9 cellular contexts compared by ENCODE assay signal in the genomic region with DNA sequence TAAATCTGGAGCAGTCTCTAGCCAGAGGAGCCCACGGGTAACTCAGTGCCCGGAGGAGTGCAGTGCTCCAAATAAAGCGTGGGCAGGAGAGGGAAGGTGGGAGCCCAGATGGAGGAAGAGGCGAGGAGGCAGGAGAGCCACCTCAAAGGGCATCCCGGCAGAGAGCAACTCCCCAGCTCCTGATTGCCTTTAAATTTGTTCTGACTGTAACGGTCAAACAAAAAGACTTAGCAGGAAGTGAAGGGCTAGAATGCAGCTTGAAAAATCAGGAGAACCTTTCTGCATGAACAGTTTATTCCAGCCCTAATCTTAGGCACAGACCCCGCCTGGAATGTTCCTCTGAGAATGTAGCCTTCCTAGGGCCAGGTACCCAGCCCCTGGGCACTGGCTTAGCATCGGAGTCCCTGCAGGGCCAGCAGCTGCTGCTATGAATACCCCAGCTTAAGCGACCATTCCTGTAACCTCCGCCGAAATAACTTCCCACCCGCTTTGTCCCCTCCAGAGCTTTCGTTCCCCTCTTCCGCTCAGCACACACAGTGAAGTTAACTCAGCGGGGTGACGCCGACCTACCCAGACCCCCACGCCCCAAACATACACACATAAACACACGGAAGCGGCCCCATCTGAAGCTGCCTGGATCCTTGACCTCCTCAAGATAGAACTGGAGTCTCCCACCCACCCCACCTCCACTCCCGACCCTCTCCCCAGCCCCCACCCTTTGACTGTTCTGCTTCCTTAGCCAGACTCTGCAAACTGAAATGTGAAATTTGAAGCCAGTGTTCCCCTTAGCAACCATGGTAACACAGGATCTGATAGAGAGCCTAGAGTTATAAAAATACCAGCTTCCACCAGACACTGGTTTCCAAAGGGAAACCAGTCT.
DNase-seq lines count a peak whose midpoint lies in the region; ATAC-seq and TF ChIP-seq lines count a peak whose summit lies in the region.
"Had no signal": no experiment of that assay in that cellular context is flagged by ENCODE, and none has a peak within 500 bp of the region (broad histone marks: within the 10 kb centered on the region; RNA-seq: fewer than 3 reads in every experiment).

No MANE protein-coding gene starts in this region.

- peaks cover 10% of the 10 kb centered on the region for H3K9me3 ChIP-seq in endodermal cell (ENCODE audit: control insufficient read depth, low read length)

- H3K27me3 ChIP-seq in endodermal cell (ENCODE audit: control insufficient read depth, insufficient read depth, low read length, poor library complexity, severe bottlenecking) = no peaks in the 10 kb centered on the region

- H3K27me3 Mint-ChIP-seq in endodermal cell (ENCODE audit: insufficient read depth) (no peaks in the 10 kb centered on the region), nephron progenitor cell (ENCODE audit: low read depth, poor library complexity) (no peaks in the 10 kb centered on the region)
- H3K27me3 Mint-ChIP-seq: activated naive CD8-positive, alpha-beta T cell had no signal

- peaks cover 21% of the 10 kb centered on the region for H3K4me1 ChIP-seq in endodermal cell (ENCODE audit: control insufficient read depth, insufficient read depth, low read length)

- H3K4me3 ChIP-seq in endodermal cell (ENCODE audit: low read length) = no peak overlapping the region

- DNase-seq in EH (ENCODE audit: low read depth) = peak; percentile 83
- peak; percentile 60 for DNase-seq in NCI-H526 treated with DMSO at 0.1 percent for 48 hours (lab: John Stamatoyannopoulos, UW)
- DNase-seq in endodermal cell = peak; percentile 81
- peak; percentile 66 for DNase-seq in nephron progenitor cell
- no peak for DNase-seq in NCI-H1930 (lab: John Stamatoyannopoulos, UW)
- no peak for DNase-seq in GM20000 (ENCODE audit: low spot score)

- 47 to 55% methylated on average over 11 to 21 of the region's 21 CpGs for WGBS in endodermal cell (ENCODE audit: insufficient coverage in 1 of 2, insufficient read length in 1 of 2), 2 experiments

- H3K36me3 Mint-ChIP-seq in endodermal cell (ENCODE audit: low read depth) (peaks cover 14% of the 10 kb centered on the region), nephron progenitor cell (ENCODE audit: low read depth) (peaks cover 25% of the 10 kb centered on the region)
- H3K36me3 Mint-ChIP-seq: activated naive CD8-positive, alpha-beta T cell had no signal

- H3K9me3 Mint-ChIP-seq in endodermal cell (peaks cover 10% of the 10 kb centered on the region), nephron progenitor cell (peaks cover 26% of the 10 kb centered on the region)

- peak overlapping the region; percentile 94 for H3K27ac ChIP-seq in endodermal cell (ENCODE audit: low read depth, low read length)

- peak overlapping the region; percentile 23 for H3K4me3 Mint-ChIP-seq in endodermal cell
- peak overlapping the region; percentile 85 for H3K4me3 Mint-ChIP-seq in nephron progenitor cell
- H3K4me3 Mint-ChIP-seq: activated naive CD8-positive, alpha-beta T cell had no signal

- H3K4me1 Mint-ChIP-seq in endodermal cell (peaks cover 41% of the 10 kb centered on the region), nephron progenitor cell (peaks cover 85% of the 10 kb centered on the region)

- H3K36me3 ChIP-seq in endodermal cell (ENCODE audit: control insufficient read depth, insufficient read depth, low read length) = no peaks in the 10 kb centered on the region

- H3K9ac ChIP-seq in endodermal cell (ENCODE audit: extremely low read depth, low read length, poor library complexity, severe bottlenecking) = no peak overlapping the region

- TF ChIP-seq CTCF in endodermal cell (conservative IDR thresholded peaks at IDR 0.05) (no peak), nephron progenitor cell (IDR thresholded peaks at IDR 0.05) (no peak), GM20000 (IDR thresholded peaks at IDR 0.05; ENCODE audit: extremely low read depth, missing control alignments) (no peak)

- ATAC-seq in GM19023 (IDR thresholded peaks at IDR 0.05; ENCODE audit: unreplicated experiment) (no peak), HG02938 (IDR thresholded peaks at IDR 0.05; ENCODE audit: unreplicated experiment) (no peak)

- peak overlapping the region; percentile 64 for H3K27ac Mint-ChIP-seq in endodermal cell
- peak overlapping the region; percentile 100 for H3K27ac Mint-ChIP-seq in nephron progenitor cell
- H3K27ac Mint-ChIP-seq: activated naive CD8-positive, alpha-beta T cell had no signal

Comparison
In these comparisons a context has a peak if more than half of its experiments do, and no peak if none do; other contexts are left out.
1. DNase-seq: peak in EH (single experiment), NCI-H526 treated with DMSO at 0.1 percent for 48 hours (single experiment), endodermal cell (single experiment) and nephron progenitor cell (single experiment); none in NCI-H1930 (0 of 2) and GM20000 (single experiment).